ENCODE assay signal across 8 cellular contexts in genomic region chr14:24058260-24058950, GRCh38. TPM values are rescaled to one million over a fixed set of nuclear protein-coding genes. Genes with fewer than 3 reads are reported as not detected.
A peak's percentile ranks its signal among the peaks of the same experiment; 100 is the strongest.
DNase-seq lines count a peak whose midpoint lies in the region; ATAC-seq, FAIRE-seq and TF ChIP-seq lines count a peak whose summit lies in the region.

No MANE protein-coding gene starts in this region.

- H3K9me3 ChIP-seq in CD4-positive, alpha-beta memory T cell (ENCODE audit: control insufficient read depth in 1 of 2, low read length in 2 of 2): no peaks in the 10 kb centered on the region
- H3K9me3 ChIP-seq in kidney (ENCODE audit: control insufficient read depth in 1 of 2, low read length in 2 of 2): no peaks in the 10 kb centered on the region

- peak; percentile 57 for ATAC-seq in GM18907 (IDR thresholded peaks at IDR 0.05; ENCODE audit: unreplicated experiment)

- no peaks in the 10 kb centered on the region for H3K27me3 ChIP-seq in CD4-positive, alpha-beta memory T cell (ENCODE audit: insufficient read depth, low read length)

- peak; percentile 49 to 63 (median 61) for DNase-seq in CD4-positive, alpha-beta memory T cell
- DNase-seq in Kasumi-1 (lab: John Stamatoyannopoulos, UW): peak; percentile 77 to 82
- peak; percentile 73 for DNase-seq in SK-N-DZ (ENCODE audit: low spot score)
- DNase-seq in central memory CD4-positive, alpha-beta T cell: peak; percentile 39
- peak; percentile 77 for DNase-seq in kidney
- peak; percentile 88 for DNase-seq in superior temporal gyrus (ENCODE audit: extremely low spot score)
- DNase-seq in NCI-H446 treated with DMSO at 0.1 percent for 48 hours (lab: John Stamatoyannopoulos, UW): no peak

- H3K9me3 Mint-ChIP-seq in CD4-positive, alpha-beta memory T cell: peaks cover 0 to 2% (median 0%) of the 10 kb centered on the region in 8 donors

- H3K4me3 Mint-ChIP-seq in CD4-positive, alpha-beta memory T cell: peak overlapping the region in 1 of 8 donors; percentile 59

- POLR2A ChIA-PET in CD4-positive, alpha-beta memory T cell (lab: Charles Lee; ENCODE audit: partially characterized antibody): interaction anchor here (0.6 to 3.6 kb wide), 16 partner anchors 9 to 233 kb away, joined by 3 to 55 read pairs (median 7); partner anchors contain the start of genes CHMP4A, DCAF11, EMC9 and IRF9

- peaks cover 2 to 8% (median 3%) of the 10 kb centered on the region in 4 donors for H3K4me1 Mint-ChIP-seq in CD4-positive, alpha-beta memory T cell

- CTCF ChIA-PET in CD4-positive, alpha-beta memory T cell (lab: Charles Lee; ENCODE audit: partially characterized antibody): interaction anchor here (0.7 to 17.4 kb wide), 31 partner anchors 8 to 373 kb away, joined by 3 to 475 read pairs (median 5); partner anchors contain the start of genes CPNE6, DCAF11, IRF9 and KHNYN

- TF ChIP-seq CTCF in kidney (IDR thresholded peaks at IDR 0.05; ENCODE audit: borderline replicate concordance, extremely low read depth, insufficient read depth): peak; percentile 95

- no peak overlapping the region for H3K27ac ChIP-seq in CD4-positive, alpha-beta memory T cell (ENCODE audit: low read depth, low read length)
- no peak overlapping the region for H3K27ac ChIP-seq in kidney (ENCODE audit: low read depth in 2 of 2, low read length in 2 of 2)

- peak overlapping the region in 6 of 7 donors; percentile 10 to 81 (median 36) for H3K27ac Mint-ChIP-seq in CD4-positive, alpha-beta memory T cell

- no peak overlapping the region for H3K9ac ChIP-seq in kidney (ENCODE audit: low read length in 2 of 2)

- H3K36me3 Mint-ChIP-seq in CD4-positive, alpha-beta memory T cell: no peaks in the 10 kb centered on the region

- no peaks in the 10 kb centered on the region for H3K36me3 ChIP-seq in CD4-positive, alpha-beta memory T cell (ENCODE audit: insufficient read depth, low read length)
- H3K36me3 ChIP-seq in kidney (ENCODE audit: control insufficient read depth in 1 of 2, insufficient read depth in 2 of 2, low read length in 2 of 2): no peaks in the 10 kb centered on the region

- peak; percentile 33 for FAIRE-seq in kidney (lab: Jason Lieb, UNC)

- H3K4me3 ChIP-seq in CD4-positive, alpha-beta memory T cell (ENCODE audit: low read length in 2 of 2): no peak overlapping the region
- no peak overlapping the region for H3K4me3 ChIP-seq in kidney (ENCODE audit: low read length in 2 of 2)

- H3K4me1 ChIP-seq in CD4-positive, alpha-beta memory T cell (ENCODE audit: insufficient read depth, low read length): no peaks in the 10 kb centered on the region
- H3K4me1 ChIP-seq in kidney (ENCODE audit: control insufficient read depth in 1 of 2, insufficient read depth in 1 of 2, low read depth in 1 of 2, low read length in 2 of 2): peaks cover 14 to 26% of the 10 kb centered on the region in 2 donors

- H3K27me3 Mint-ChIP-seq in CD4-positive, alpha-beta memory T cell: peaks cover 2% of the 10 kb centered on the region in 2 donors

- intact Hi-C loops in CD4-positive, alpha-beta memory T cell (cut with micrococcal nuclease): loop anchor here (1.0 to 5.0 kb wide), 8 partner anchors 32 to 379 kb away; partner anchors contain the start of genes IRF9 and PCK2
- intact Hi-C loops in kidney (cut with DNase I): no loop called here

RNA-seq across cellular contexts. Expression of gene CARMIL3, which starts 6.6 kb away (rescaled TPM):
- total RNA-seq in CD4-positive, alpha-beta memory T cell: under 1 TPM; 0.15 to 0.22 TPM
- polyA plus RNA-seq in CD4-positive, alpha-beta memory T cell: not detected
- 13.1 and 15.7 TPM in 2 replicates for polyA plus RNA-seq in SK-N-DZ (2014; cell fraction: cytosol; rRNA removed)
- 158 and 175 TPM in 2 replicates for polyA plus RNA-seq in SK-N-DZ (2014; cell fraction: nucleus; rRNA removed)
- total RNA-seq in kidney: 1.4 TPM
- polyA plus RNA-seq in kidney (ENCODE audit: insufficient read depth, low read depth, low replicate concordance): 1.5 TPM

RNA-seq across cellular contexts. Expression of gene CPNE6, which starts 13.0 kb away (rescaled TPM):
- total RNA-seq in CD4-positive, alpha-beta memory T cell: not detected
- under 1 TPM in 1 of 2 donors, not detected in 1; 0.04 TPM for polyA plus RNA-seq in CD4-positive, alpha-beta memory T cell
- polyA plus RNA-seq in SK-N-DZ (2014; cell fraction: cytosol; rRNA removed): 0.41 TPM in 1 of 2 replicates, not detected in the other
- 0.39 and 1.4 TPM in 2 replicates for polyA plus RNA-seq in SK-N-DZ (2014; cell fraction: nucleus; rRNA removed)
- total RNA-seq in kidney: 0.19 TPM
- 3.4 TPM for polyA plus RNA-seq in kidney (ENCODE audit: insufficient read depth, low read depth, low replicate concordance)

RNA-seq across cellular contexts. Expression of gene PCK2, which starts 35.7 kb away (rescaled TPM):
- 10 to 100 TPM; 18.3 to 21.4 TPM for total RNA-seq in CD4-positive, alpha-beta memory T cell
- polyA plus RNA-seq in CD4-positive, alpha-beta memory T cell: 10 to 100 TPM; 11.0 to 15.5 TPM
- 38.6 and 40.2 TPM in 2 replicates for polyA plus RNA-seq in SK-N-DZ (2014; cell fraction: cytosol; rRNA removed)
- 35.4 and 45.6 TPM in 2 replicates for polyA plus RNA-seq in SK-N-DZ (2014; cell fraction: nucleus; rRNA removed)
- total RNA-seq in kidney: 36.1 TPM
- polyA plus RNA-seq in kidney (ENCODE audit: insufficient read depth, low read depth, low replicate concordance): 140 TPM

RNA-seq across cellular contexts. Expression of gene DCAF11, which starts 56.2 kb away (rescaled TPM):
- total RNA-seq in CD4-positive, alpha-beta memory T cell: 10 to 100 TPM; 71.5 to 75.8 TPM
- 10 to 100 TPM; 75.1 to 93.4 TPM for polyA plus RNA-seq in CD4-positive, alpha-beta memory T cell
- polyA plus RNA-seq in SK-N-DZ (2014; cell fraction: cytosol; rRNA removed): 101 and 102 TPM in 2 replicates
- 58.5 and 71.3 TPM in 2 replicates for polyA plus RNA-seq in SK-N-DZ (2014; cell fraction: nucleus; rRNA removed)
- 81.1 TPM for total RNA-seq in kidney
- polyA plus RNA-seq in kidney (ENCODE audit: insufficient read depth, low read depth, low replicate concordance): 69.4 TPM

RNA-seq across cellular contexts. Expression of gene NRL, which starts 56.3 kb away (rescaled TPM):
- 1 to 10 TPM; 2.9 to 4.5 TPM for total RNA-seq in CD4-positive, alpha-beta memory T cell
- polyA plus RNA-seq in CD4-positive, alpha-beta memory T cell: 1 to 10 TPM; 1.4 to 1.6 TPM
- polyA plus RNA-seq in SK-N-DZ (2014; cell fraction: cytosol; rRNA removed): 2.4 and 6.4 TPM in 2 replicates
- 1.1 and 2.7 TPM in 2 replicates for polyA plus RNA-seq in SK-N-DZ (2014; cell fraction: nucleus; rRNA removed)
- 4.9 TPM for total RNA-seq in kidney
- polyA plus RNA-seq in kidney (ENCODE audit: insufficient read depth, low read depth, low replicate concordance): 5.5 TPM
